Comparison of ENCODE assay signal across 11 cellular contexts in genomic region chr16:24544640-24545039, GRCh38. TPM values are rescaled to one million over a fixed set of nuclear protein-coding genes. Genes with fewer than 3 reads are reported as not detected.
DNase-seq lines count a peak whose midpoint lies in the region; ATAC-seq and TF ChIP-seq lines count a peak whose summit lies in the region.
"Had no signal": no experiment of that assay in that cellular context is flagged by ENCODE, and none has a peak within 500 bp of the region (broad histone marks: within the 10 kb centered on the region; RNA-seq: fewer than 3 reads in every experiment).

No MANE protein-coding gene starts in this region.

- no peak for DNase-seq in activated CD4-positive, alpha-beta T cell treated with anti-CD3 and anti-CD28 coated beads, Interleukin-2, amount 10 ng/mL, durations not matched to agents 24 days and 14 days
- DNase-seq in activated CD4-positive, alpha-beta T cell treated with anti-CD3 and anti-CD28 coated beads for 48 hours: no peak
- DNase-seq in PC-3 (no peak), fibroblast of peridontal ligament (ENCODE audit: extremely low read depth) (peak; percentile 65), body of pancreas (no peak), amygdala (lab: John Stamatoyannopoulos, UW) (no peak), NCI-H187 treated with DMSO at 0.1 percent for 48 hours (lab: John Stamatoyannopoulos, UW) (no peak)
- DNase-seq: ACHN; activated effector memory CD4-positive, alpha-beta T cell treated with Interleukin-2 at 50 U/mL for 16 hours had no signal

- H3K4me2 ChIP-seq in PC-3 (ENCODE audit: low read length) (peak overlapping the region; percentile 81; the same call in 1 of the 2 replicates), skeletal muscle satellite cell (ENCODE audit: low read length) (peak overlapping the region; percentile 88)

- no peaks in the 10 kb centered on the region for H3K9me3 ChIP-seq in PC-3 (ENCODE audit: low read length)
- H3K9me3 ChIP-seq in skeletal muscle satellite cell (replicated peaks; ENCODE audit: low read length): no peaks in the 10 kb centered on the region
- H3K9me3 ChIP-seq in body of pancreas: no peaks in the 10 kb centered on the region

- no peaks in the 10 kb centered on the region for H3F3A ChIP-seq in PC-3 (ENCODE audit: low read length, unreplicated experiment)

- H3K36me3 ChIP-seq in PC-3 (ENCODE audit: low read depth, low read length): peaks cover 54% of the 10 kb centered on the region
- H3K36me3 ChIP-seq in skeletal muscle satellite cell (ENCODE audit: insufficient read depth, low read length): peaks cover 30% of the 10 kb centered on the region
- H3K36me3 ChIP-seq in body of pancreas (replicated peaks in 1 of 2; ENCODE audit: insufficient read depth in 1 of 2, low read depth in 2 of 2): peaks cover 5 to 6% of the 10 kb centered on the region in 2 donors

- H3K4me3 ChIP-seq in PC-3 (ENCODE audit: low read length) (no peak overlapping the region), skeletal muscle satellite cell (ENCODE audit: low read length) (no peak overlapping the region), body of pancreas (no peak overlapping the region)

- POLR2A ChIA-PET in PC-3 (lab: Charles Lee; ENCODE audit: unreplicated experiment): no interaction called here

- H3K36me3 Mint-ChIP-seq in activated CD4-positive, alpha-beta T cell treated with anti-CD3 and anti-CD28 coated beads, Interleukin-2, amount 10 ng/mL, durations not matched to agents 24 days and 14 days (ENCODE audit: low read depth): peaks cover 64% of the 10 kb centered on the region

- peaks cover 68% of the 10 kb centered on the region for H4K20me1 ChIP-seq in PC-3 (ENCODE audit: low read length)

- peaks cover 39% of the 10 kb centered on the region for H3K4me1 Mint-ChIP-seq in activated CD4-positive, alpha-beta T cell treated with anti-CD3 and anti-CD28 coated beads, Interleukin-2, amount 10 ng/mL, durations not matched to agents 24 days and 14 days

- TF ChIP-seq POLR2A in body of pancreas (IDR thresholded peaks at IDR 0.05): no peak

- no peak overlapping the region for H3K27ac ChIP-seq in PC-3 (ENCODE audit: low read length)
- H3K27ac ChIP-seq in body of pancreas: no peak overlapping the region

- H3K9me3 Mint-ChIP-seq in activated CD4-positive, alpha-beta T cell treated with anti-CD3 and anti-CD28 coated beads, Interleukin-2, amount 10 ng/mL, durations not matched to agents 24 days and 14 days: no peaks in the 10 kb centered on the region

- H3K4me1 ChIP-seq in PC-3 (ENCODE audit: insufficient read depth, low read length) (peaks cover 12% of the 10 kb centered on the region), skeletal muscle satellite cell (ENCODE audit: control insufficient read depth, insufficient read depth, low read length) (peaks cover 22% of the 10 kb centered on the region), body of pancreas (peaks cover 44% of the 10 kb centered on the region)

- H3K9me2 ChIP-seq in PC-3 (replicated peaks; ENCODE audit: low read length): no peaks in the 10 kb centered on the region

- TF ChIP-seq CTCF in PC-3 (conservative IDR thresholded peaks at IDR 0.05; ENCODE audit: low read depth, low read length) (no peak), body of pancreas (IDR thresholded peaks at IDR 0.05) (no peak)

- ATAC-seq in PC-3: no peak
- no peak for ATAC-seq in body of pancreas
- ATAC-seq: left lobe of liver had no signal

- CTCF ChIA-PET in PC-3 (lab: Charles Lee): no interaction called here

- H3K4me3 Mint-ChIP-seq in activated CD4-positive, alpha-beta T cell treated with anti-CD3 and anti-CD28 coated beads, Interleukin-2, amount 10 ng/mL, durations not matched to agents 24 days and 14 days: peak overlapping the region; percentile 2

- H2AFZ ChIP-seq in PC-3 (ENCODE audit: low read length): no peak overlapping the region

- no TSS peak for BruUV-seq in PC-3 (replicated peaks; lab: Mats Ljungman, UMichigan)

- H3K79me2 ChIP-seq in PC-3 (ENCODE audit: low read length): peaks cover 90% of the 10 kb centered on the region

- no peaks in the 10 kb centered on the region for H3K27me3 Mint-ChIP-seq in activated CD4-positive, alpha-beta T cell treated with anti-CD3 and anti-CD28 coated beads, Interleukin-2, amount 10 ng/mL, durations not matched to agents 24 days and 14 days

- H3K9ac ChIP-seq in PC-3 (ENCODE audit: low read length) (no peak overlapping the region), skeletal muscle satellite cell (ENCODE audit: low read depth, low read length) (no peak overlapping the region)

- H3K27me3 ChIP-seq in PC-3 (ENCODE audit: low read length) (no peaks in the 10 kb centered on the region), skeletal muscle satellite cell (ENCODE audit: control insufficient read depth, insufficient read depth, low read length) (no peaks in the 10 kb centered on the region), body of pancreas (no peaks in the 10 kb centered on the region)

- no peak overlapping the region for H3K27ac Mint-ChIP-seq in activated CD4-positive, alpha-beta T cell treated with anti-CD3 and anti-CD28 coated beads, Interleukin-2, amount 10 ng/mL, durations not matched to agents 24 days and 14 days

- intact Hi-C loops in activated CD4-positive, alpha-beta T cell treated with anti-CD3 and anti-CD28 coated beads, Interleukin-2, amount 10 ng/mL, durations not matched to agents 24 days and 14 days (cut with micrococcal nuclease): loop anchor here (5.0 to 10.0 kb wide), 4 partner anchors 188 to 987 kb away; partner anchors contain the start of genes ARHGAP17, EARS2 and UBFD1
- intact Hi-C loops in PC-3 (cut with micrococcal nuclease): no loop called here
- intact Hi-C loops in body of pancreas (cut with DNase I): no loop called here

- WGBS in body of pancreas, 2 donors: 61 to 68% methylated on average over 3 of the region's 3 CpGs

RNA-seq across cellular contexts. Expression of gene RBBP6, which starts 5.3 kb away (rescaled TPM):
- total RNA-seq in activated CD4-positive, alpha-beta T cell treated with anti-CD3 and anti-CD28 coated beads, Interleukin-2, amount 10 ng/mL, durations not matched to agents 24 days and 14 days: 65.7 and 73.8 TPM in 2 replicates
- total RNA-seq in PC-3 (2014; rRNA removed): 38.4 and 59.0 TPM in 2 replicates
- 19.2 and 28.1 TPM in 2 replicates for total RNA-seq in skeletal muscle satellite cell (2012; rRNA removed)
- 10 to 100 TPM; 31.1 to 63.0 TPM for total RNA-seq in body of pancreas
